Comparison of ENCODE assay signal across 8 cellular contexts in the genomic region with DNA sequence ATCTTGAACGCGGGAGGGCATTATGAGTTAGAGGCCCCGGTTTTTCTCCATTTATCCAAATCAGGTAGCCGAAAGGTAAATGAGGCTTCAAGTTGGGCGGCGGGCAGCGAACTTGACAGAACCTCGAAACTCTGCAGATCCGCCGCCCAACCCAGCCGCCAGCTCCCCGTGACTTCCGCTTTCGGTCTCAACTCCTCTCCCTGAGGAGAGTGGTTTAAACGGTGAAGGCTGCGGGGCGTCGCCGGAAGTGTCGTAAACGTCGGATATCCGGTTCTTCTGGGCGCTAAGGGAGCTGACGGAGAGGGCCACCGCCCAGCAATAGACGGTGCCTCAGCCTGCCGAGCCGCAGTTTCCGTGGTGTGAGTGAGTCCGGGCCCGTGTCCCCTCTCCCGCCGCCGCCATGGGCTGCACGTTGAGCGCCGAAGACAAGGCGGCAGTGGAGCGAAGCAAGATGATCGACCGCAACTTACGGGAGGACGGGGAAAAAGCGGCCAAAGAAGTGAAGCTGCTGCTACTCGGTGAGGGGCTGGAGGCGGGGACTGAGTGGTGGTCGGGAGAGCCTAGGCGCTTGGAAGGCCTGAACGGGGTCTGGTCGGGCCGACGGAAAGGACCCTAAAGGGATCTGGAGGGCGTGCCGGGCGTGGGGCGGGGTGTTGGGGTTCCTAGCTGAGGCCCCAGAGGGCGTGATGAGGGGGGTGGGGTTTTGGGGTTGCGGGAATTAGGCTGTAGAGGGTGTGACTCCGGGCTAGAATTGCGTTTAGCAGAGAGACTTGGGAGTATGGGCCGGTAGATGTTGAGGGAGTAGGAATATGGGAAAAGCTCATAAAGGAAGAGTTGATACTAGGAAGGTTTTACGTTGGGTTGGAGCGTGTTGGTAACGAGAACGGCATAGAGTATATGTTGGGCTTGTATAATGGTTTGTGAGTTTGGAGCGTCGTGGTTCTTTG. TPM values are rescaled to one million over a fixed set of nuclear protein-coding genes. Genes with fewer than 3 reads are reported as not detected.
DNase-seq lines count a peak whose midpoint lies in the region; ATAC-seq, FAIRE-seq and TF ChIP-seq lines count a peak whose summit lies in the region.

A gene (plus strand): TSS at position 295 of the 947 bp plus-strand sequence. CDS start 106 bp downstream, at position 401.

- DNase-seq in AG08395 (ENCODE audit: low spot score) (peak; percentile 95), NCI-H2227 (lab: John Stamatoyannopoulos, UW; ENCODE audit: unreplicated experiment) (peak; percentile 96), bronchial epithelial cell (ENCODE audit: low read depth) (peak; percentile 93)

- H3K9me3 ChIP-seq in iPS-20b (ENCODE audit: insufficient read depth, low read depth, low read length), result no peaks in the 10 kb centered on the region

- ATAC-seq in GM18909 (IDR thresholded peaks at IDR 0.05; ENCODE audit: poor library complexity, unreplicated experiment) (peak; percentile 92), HG03159 (IDR thresholded peaks at IDR 0.05; ENCODE audit: unreplicated experiment) (peak; percentile 90)

- no peak for FAIRE-seq in bronchial epithelial cell (lab: Jason Lieb, UNC)

- no peaks in the 10 kb centered on the region for H3K36me3 ChIP-seq in bronchial epithelial cell (ENCODE audit: control insufficient read depth, insufficient read depth, low read length)
- no peaks in the 10 kb centered on the region for H3K36me3 ChIP-seq in iPS-20b (ENCODE audit: insufficient read depth, low read depth, low read length)

- H3K4me3 ChIP-seq in WI38 (ENCODE audit: low read depth, low read length) (peak within 1 kb of the TSS; percentile 73), bronchial epithelial cell (ENCODE audit: low read depth, low read length) (peak within 1 kb of the TSS; percentile 98), iPS-20b (ENCODE audit: low read length) (peak within 1 kb of the TSS; percentile 87), skin epidermis (peak within 1 kb of the TSS; percentile 57 to 89 (median 87))

- H3K9ac ChIP-seq in iPS-20b (ENCODE audit: low read depth, low read length), result peak within 1 kb of the TSS; percentile 89

- no peak for TF ChIP-seq CTCF in WI38 (IDR thresholded peaks at IDR 0.05; ENCODE audit: low read depth, low read length)
- no peak for TF ChIP-seq CTCF in bronchial epithelial cell (IDR thresholded peaks at IDR 0.05; ENCODE audit: insufficient read depth, low read length, severe bottlenecking)

- peaks cover 12% of the 10 kb centered on the region for H3K4me1 ChIP-seq in iPS-20b (ENCODE audit: insufficient read depth, low read length)

- H3K27ac ChIP-seq in iPS-20b (ENCODE audit: low read length) (peak within 1 kb of the TSS; percentile 54), skin epidermis (peak within 1 kb of the TSS; percentile 84 to 98 (median 96))

- H3K27me3 ChIP-seq in bronchial epithelial cell (ENCODE audit: control insufficient read depth, insufficient read depth, low read length) (no peaks in the 10 kb centered on the region), iPS-20b (ENCODE audit: insufficient read depth, low read length) (no peaks in the 10 kb centered on the region)

RNA-seq across cellular contexts. Expression of the gene that starts here (rescaled TPM):
- total RNA-seq in bronchial epithelial cell, result 18.7 and 21.6 TPM in 2 replicates

Comparison
In these comparisons a context has a peak if more than half of its experiments do, and no peak if none do; other contexts are left out.
1. Peak in every context shown above with its lines: DNase-seq, ATAC-seq, H3K4me3 ChIP-seq and H3K27ac ChIP-seq.